Comparison of ENCODE assay signal across 9 cellular contexts in genomic region chr1:101293461-101294045, GRCh38. TPM values are rescaled to one million over a fixed set of nuclear protein-coding genes. Genes with fewer than 3 reads are reported as not detected.
DNase-seq lines count a peak whose midpoint lies in the region; ATAC-seq and TF ChIP-seq lines count a peak whose summit lies in the region.
"Had no signal": no experiment of that assay in that cellular context is flagged by ENCODE, and none has a peak within 500 bp of the region (broad histone marks: within the 10 kb centered on the region; RNA-seq: fewer than 3 reads in every experiment).

No MANE protein-coding gene starts in this region.

- H3K27ac ChIP-seq in spleen, result peak overlapping the region in 2 of 8 donors; percentile 7

- H3K27ac Mint-ChIP-seq in activated T-helper 1 cell treated with anti-CD3 and anti-CD28 coated beads, Interleukin-12 subunit alpha, Interleukin-12 subunit beta, Interleukin-2, Interleukin-4 antibody, amounts not matched to agents 30 ng/mL and 10 ng/mL and 1 ng/mL, durations not matched to agents 14 hours and 24 hours and 36 hours, result peak overlapping the region; percentile 90
- H3K27ac Mint-ChIP-seq: brain had no signal

- H3K4me1 Mint-ChIP-seq in activated T-helper 1 cell treated with anti-CD3 and anti-CD28 coated beads, Interleukin-12 subunit alpha, Interleukin-12 subunit beta, Interleukin-2, Interleukin-4 antibody, amounts not matched to agents 30 ng/mL and 10 ng/mL and 1 ng/mL, durations not matched to agents 14 hours and 24 hours and 36 hours (ENCODE audit: low read depth), result peaks cover 71% of the 10 kb centered on the region

- intact Hi-C loops in activated T-helper 1 cell treated with anti-CD3 and anti-CD28 coated beads, Interleukin-12 subunit alpha, Interleukin-12 subunit beta, Interleukin-2, Interleukin-4 antibody, amounts not matched to agents 30 ng/mL and 10 ng/mL and 1 ng/mL, durations not matched to agents 14 hours and 24 hours and 36 hours (cut with micrococcal nuclease), result loop anchor here (1.0 to 10.0 kb wide), 5 partner anchors 64 to 1509 kb away; partner anchors contain the start of gene GPR88
- intact Hi-C loops in spleen (cut with DNase I; ENCODE audit: low total_unique reads), result loop anchor here (5.0 to 10.0 kb wide), 2 partner anchors 159 to 371 kb away; no protein-coding TSS in a partner anchor

- no peak overlapping the region for H3K4me3 ChIP-seq in spleen

- peaks cover 2% of the 10 kb centered on the region for H3K36me3 Mint-ChIP-seq in activated T-helper 1 cell treated with anti-CD3 and anti-CD28 coated beads, Interleukin-12 subunit alpha, Interleukin-12 subunit beta, Interleukin-2, Interleukin-4 antibody, amounts not matched to agents 30 ng/mL and 10 ng/mL and 1 ng/mL, durations not matched to agents 14 hours and 24 hours and 36 hours (ENCODE audit: low read depth)
- H3K36me3 Mint-ChIP-seq: brain had no signal

- peaks cover 0 to 10% (median 0%) of the 10 kb centered on the region in 6 donors for H3K36me3 ChIP-seq in spleen

- TF ChIP-seq CTCF in spleen (IDR thresholded peaks at IDR 0.05 in 8 of 11, conservative IDR thresholded peaks at IDR 0.05 in 3 of 11), result no peak

- peaks cover 9 to 48% (median 36%) of the 10 kb centered on the region in 6 donors for H3K4me1 ChIP-seq in spleen

- 34 to 55% (median 45%) methylated on average over 4 of the region's 4 CpGs for WGBS in spleen, 5 donors

- no peaks in the 10 kb centered on the region for H3K27me3 ChIP-seq in spleen (replicated peaks in 1 of 7)

- peak overlapping the region; percentile 34 for H3K4me3 Mint-ChIP-seq in activated T-helper 1 cell treated with anti-CD3 and anti-CD28 coated beads, Interleukin-12 subunit alpha, Interleukin-12 subunit beta, Interleukin-2, Interleukin-4 antibody, amounts not matched to agents 30 ng/mL and 10 ng/mL and 1 ng/mL, durations not matched to agents 14 hours and 24 hours and 36 hours
- H3K4me3 Mint-ChIP-seq: brain had no signal

- peak; percentile 69 for ATAC-seq in HG03442 (IDR thresholded peaks at IDR 0.05; ENCODE audit: unreplicated experiment)

- no peaks in the 10 kb centered on the region for H3K9me3 ChIP-seq in spleen

- peaks cover 13% of the 10 kb centered on the region for H3K27me3 Mint-ChIP-seq in activated T-helper 1 cell treated with anti-CD3 and anti-CD28 coated beads, Interleukin-12 subunit alpha, Interleukin-12 subunit beta, Interleukin-2, Interleukin-4 antibody, amounts not matched to agents 30 ng/mL and 10 ng/mL and 1 ng/mL, durations not matched to agents 14 hours and 24 hours and 36 hours (ENCODE audit: insufficient read depth)

- H3K9me3 Mint-ChIP-seq in activated T-helper 1 cell treated with anti-CD3 and anti-CD28 coated beads, Interleukin-12 subunit alpha, Interleukin-12 subunit beta, Interleukin-2, Interleukin-4 antibody, amounts not matched to agents 30 ng/mL and 10 ng/mL and 1 ng/mL, durations not matched to agents 14 hours and 24 hours and 36 hours, result no peaks in the 10 kb centered on the region

- no peak for TF ChIP-seq POLR2A in spleen (IDR thresholded peaks at IDR 0.05)

- DNase-seq in stimulated activated naive CD4-positive, alpha-beta T cell treated with Interleukin-2 at 50 U/mL for 16 hours (lab: John Stamatoyannopoulos, UW), result peak; percentile 67
- no peak for DNase-seq in stimulated activated naive CD4-positive, alpha-beta T cell (lab: John Stamatoyannopoulos, UW)
- DNase-seq in activated T-helper 1 cell treated with anti-CD3 and anti-CD28 coated beads, Interleukin-12 subunit alpha, Interleukin-12 subunit beta, Interleukin-2, Interleukin-4 antibody, amounts not matched to agents 30 ng/mL and 10 ng/mL and 1 ng/mL, durations not matched to agents 14 hours and 24 hours and 36 hours (ENCODE audit: low spot score), result peak; percentile 37
- peak in 2 of 3 experiments; percentile 27 to 39 for DNase-seq in stimulated activated CD4-positive, alpha-beta T cell treated with anti-CD3 and anti-CD28 coated beads, TNF-alpha, amount 100 ng/mL, for 4 hours (ENCODE audit: low read depth in 3 of 3)
- DNase-seq in iPS-NIHi11 (ENCODE audit: low spot score) (no peak), mucosa of gallbladder (ENCODE audit: low spot score) (no peak), spleen (no peak)

RNA-seq across cellular contexts. Expression of gene S1PR1, which starts 56.7 kb away (rescaled TPM):
- 42.5 and 42.9 TPM in 2 replicates for total RNA-seq in activated T-helper 1 cell treated with anti-CD3 and anti-CD28 coated beads, Interleukin-12 subunit alpha, Interleukin-12 subunit beta, Interleukin-2, Interleukin-4 antibody, amounts not matched to agents 30 ng/mL and 10 ng/mL and 1 ng/mL, durations not matched to agents 14 hours and 24 hours and 36 hours
- 14.6 TPM for total RNA-seq in mucosa of gallbladder
- 100 to 1,000 TPM in 6 of 7 donors, 10 to 100 TPM in 1; 83.9 to 219 (median 158) TPM for total RNA-seq in spleen
- polyA plus RNA-seq in spleen, result 10 to 100 TPM; 42.5 to 53.9 (median 45.4) TPM

Comparison
In these comparisons a context has a peak if more than half of its experiments do, and no peak if none do; other contexts are left out.
1. DNase-seq: peak in stimulated activated naive CD4-positive, alpha-beta T cell treated with Interleukin-2 at 50 U/mL for 16 hours (single experiment), activated T-helper 1 cell treated with anti-CD3 and anti-CD28 coated beads, Interleukin-12 subunit alpha, Interleukin-12 subunit beta, Interleukin-2, Interleukin-4 antibody, amounts not matched to agents 30 ng/mL and 10 ng/mL and 1 ng/mL, durations not matched to agents 14 hours and 24 hours and 36 hours (single experiment) and stimulated activated CD4-positive, alpha-beta T cell treated with anti-CD3 and anti-CD28 coated beads, TNF-alpha, amount 100 ng/mL, for 4 hours (2 of 3); none in stimulated activated naive CD4-positive, alpha-beta T cell (0 of 6), iPS-NIHi11 (single experiment), mucosa of gallbladder (single experiment) and spleen (single experiment).